Comparison of ENCODE assay signal across 1 cellular context in the genomic region with DNA sequence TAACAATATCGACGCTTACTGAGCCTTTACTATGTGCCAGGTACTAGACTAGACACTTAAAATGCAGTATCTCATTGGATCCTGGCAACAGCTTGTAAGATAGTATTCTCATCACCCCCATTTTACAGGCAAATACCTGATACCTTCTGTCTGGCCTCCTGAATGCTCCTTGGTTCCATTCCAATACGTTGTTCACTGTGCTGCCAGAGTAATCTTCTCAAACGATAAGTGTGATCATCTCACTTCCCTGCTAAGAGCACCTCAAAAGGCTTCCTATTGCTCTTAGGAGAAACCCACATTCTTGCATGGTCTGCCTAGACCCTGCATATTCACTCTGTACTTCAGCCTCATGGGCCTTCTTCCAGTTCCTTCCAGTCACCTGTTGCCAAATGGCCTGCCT.
TF ChIP-seq lines count a peak whose summit lies in the region.

No MANE protein-coding gene starts in this region.

TF ChIP-seq in WTC11, 78 proteins besides CTCF, POLR2A, EP300 and RAD21 (continued from another document):
- TF ChIP-seq, protein P1, sequence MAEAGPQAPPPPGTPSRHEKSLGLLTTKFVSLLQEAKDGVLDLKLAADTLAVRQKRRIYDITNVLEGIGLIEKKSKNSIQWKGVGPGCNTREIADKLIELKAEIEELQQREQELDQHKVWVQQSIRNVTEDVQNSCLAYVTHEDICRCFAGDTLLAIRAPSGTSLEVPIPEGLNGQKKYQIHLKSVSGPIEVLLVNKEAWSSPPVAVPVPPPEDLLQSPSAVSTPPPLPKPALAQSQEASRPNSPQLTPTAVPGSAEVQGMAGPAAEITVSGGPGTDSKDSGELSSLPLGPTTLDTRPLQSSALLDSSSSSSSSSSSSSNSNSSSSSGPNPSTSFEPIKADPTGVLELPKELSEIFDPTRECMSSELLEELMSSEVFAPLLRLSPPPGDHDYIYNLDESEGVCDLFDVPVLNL (CRISPR knock-in tag; IDR thresholded peaks at IDR 0.05; ENCODE audit: borderline replicate concordance, low read depth) = no peak
